In the genomic region with DNA sequence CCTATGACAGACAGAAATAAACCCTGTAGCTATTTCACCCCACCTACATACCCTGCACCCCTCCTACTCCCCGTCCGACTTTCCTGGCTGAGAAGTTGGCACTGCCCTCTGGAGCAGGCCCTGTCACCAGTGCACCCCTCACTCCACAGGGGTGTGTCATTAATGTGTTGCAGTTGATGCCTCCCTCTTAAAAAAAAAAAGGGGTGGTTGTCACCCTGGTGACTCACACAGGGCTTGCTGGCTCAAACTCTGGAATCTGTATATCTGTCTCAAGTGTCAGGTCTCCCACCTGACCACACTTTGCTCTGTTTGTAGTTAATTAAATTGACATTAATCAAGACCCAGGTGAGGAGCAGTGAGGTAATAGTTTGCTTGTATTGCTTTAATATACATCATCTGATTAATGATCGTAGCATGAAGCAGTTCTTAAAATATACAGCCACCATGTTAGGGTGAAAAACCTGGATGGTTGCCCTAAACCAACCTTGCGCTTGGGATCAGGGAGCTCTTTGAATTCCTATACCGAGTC, we compare ENCODE assay signal across 9 cellular contexts. TPM values are rescaled to one million over a fixed set of nuclear protein-coding genes. Genes with fewer than 3 reads are reported as not detected.
DNase-seq lines count a peak whose midpoint lies in the region; TF ChIP-seq lines count a peak whose summit lies in the region.
"Had no signal": no experiment of that assay in that cellular context is flagged by ENCODE, and none has a peak within 500 bp of the region (broad histone marks: within the 10 kb centered on the region; RNA-seq: fewer than 3 reads in every experiment).

No MANE protein-coding gene starts in this region.

- no peak overlapping the region for H3K27ac Mint-ChIP-seq in nephron progenitor cell

- peaks cover 10 to 35% (median 25%) of the 10 kb centered on the region in 4 donors for H3K4me1 ChIP-seq in transverse colon

- TF ChIP-seq EP300 in transverse colon (IDR thresholded peaks at IDR 0.05; ENCODE audit: low read depth): no peak

- intact Hi-C loops in transverse colon (cut with DNase I; ENCODE audit: low total_unique reads): no loop called here

- 0 out of 2 replicates have a peak, but pooled peaks cover 2% of the 10 kb centered on the region for H3K9me3 ChIP-seq in MG63
- no peaks in the 10 kb centered on the region for H3K9me3 ChIP-seq in transverse colon

- whole genome bisulfite sequencing in transverse colon (ENCODE audit: low coverage in 1 of 2), 2 donors: 86 to 93% methylated on average over 4 to 5 of the region's 5 CpGs

- DNase-seq in Daoy (ENCODE audit: low read depth) (peak; percentile 69), MG63 (peak; percentile 70), brain microvascular endothelial cell (peak; percentile 11), nephron progenitor cell (no peak), RPMI8226 (no peak), transverse colon (no peak), NCI-H1105 treated with DMSO at 0.1 percent for 48 hours (lab: John Stamatoyannopoulos, UW) (no peak)
- DNase-seq in activated CD4-positive, alpha-beta T cell treated with anti-CD3 and anti-CD28 coated beads, Interleukin-2, amount 50 U/mL, for 4 hours: no peak
- DNase-seq: NCI-H1092 had no signal

- H3K9me3 Mint-ChIP-seq in nephron progenitor cell: no peaks in the 10 kb centered on the region

- TF ChIP-seq CTCF in brain microvascular endothelial cell (IDR thresholded peaks at IDR 0.05; ENCODE audit: low read depth, low read length, missing control alignments): no peak
- TF ChIP-seq CTCF in nephron progenitor cell (IDR thresholded peaks at IDR 0.05): no peak
- no peak for TF ChIP-seq CTCF in transverse colon (IDR thresholded peaks at IDR 0.05)

- H3K4me3 Mint-ChIP-seq in nephron progenitor cell: peak overlapping the region; percentile 84

- peaks cover 63% of the 10 kb centered on the region for H3K4me1 Mint-ChIP-seq in nephron progenitor cell

- TF ChIP-seq POLR2A in transverse colon (IDR thresholded peaks at IDR 0.05): no peak

- H3K36me3 ChIP-seq in MG63 (peaks cover 6% of the 10 kb centered on the region), brain microvascular endothelial cell (replicated peaks) (no peaks in the 10 kb centered on the region), transverse colon (no peaks in the 10 kb centered on the region)

- in situ Hi-C loops in brain microvascular endothelial cell (cut with HindIII; ENCODE audit: low pct_ligation_motif_present, low sequenced_read_pairs): no loop called here
- in situ Hi-C loops in transverse colon (cut with MboI; ENCODE audit: low pct_ligation_motif_present in 1 of 4, low pct_unique_long_range_greater_than_20kb in 1 of 4, low sequenced_read_pairs in 3 of 4): no loop called here

- H3K36me3 Mint-ChIP-seq in nephron progenitor cell (ENCODE audit: low read depth): no peaks in the 10 kb centered on the region

- peaks cover 7% of the 10 kb centered on the region for H3K27me3 Mint-ChIP-seq in nephron progenitor cell (ENCODE audit: low read depth, poor library complexity)

- no peak overlapping the region for H3K4me3 ChIP-seq in MG63
- no peak overlapping the region for H3K4me3 ChIP-seq in brain microvascular endothelial cell (ENCODE audit: low read depth, low read length)
- no peak overlapping the region for H3K4me3 ChIP-seq in transverse colon

- H3K27me3 ChIP-seq in MG63: no peaks in the 10 kb centered on the region
- no peaks in the 10 kb centered on the region for H3K27me3 ChIP-seq in brain microvascular endothelial cell (replicated peaks)
- H3K27me3 ChIP-seq in transverse colon: no peaks in the 10 kb centered on the region

- H3K27ac ChIP-seq in brain microvascular endothelial cell (no peak overlapping the region), transverse colon (no peak overlapping the region)

RNA-seq across cellular contexts. Expression of a gene that starts 2.0 kb away (rescaled TPM):
- total RNA-seq in Daoy (2014; rRNA removed; shearing (Covaris generic)): 43.9 and 45.6 TPM in 2 replicates
- 46.3 and 69.1 TPM in 2 replicates for total RNA-seq in MG63 (2014; rRNA removed; shearing (Covaris generic); ENCODE audit: low replicate concordance)
- 100 to 1,000 TPM in 1 of 4 donors, 10 to 100 TPM in 3; 45.6 to 102 (median 65.7) TPM for total RNA-seq in transverse colon

Comparison
In these comparisons a context has a peak if more than half of its experiments do, and no peak if none do; other contexts are left out.
1. DNase-seq: peak in Daoy (single experiment), MG63 (single experiment) and brain microvascular endothelial cell (single experiment); none in nephron progenitor cell (single experiment), RPMI8226 (single experiment), transverse colon (single experiment), activated CD4-positive, alpha-beta T cell treated with anti-CD3 and anti-CD28 coated beads, Interleukin-2, amount 50 U/mL, for 4 hours (0 of 2) and NCI-H1105 treated with DMSO at 0.1 percent for 48 hours (single experiment).